Comparison of ENCODE assay signal across 9 cellular contexts in the genomic region with DNA sequence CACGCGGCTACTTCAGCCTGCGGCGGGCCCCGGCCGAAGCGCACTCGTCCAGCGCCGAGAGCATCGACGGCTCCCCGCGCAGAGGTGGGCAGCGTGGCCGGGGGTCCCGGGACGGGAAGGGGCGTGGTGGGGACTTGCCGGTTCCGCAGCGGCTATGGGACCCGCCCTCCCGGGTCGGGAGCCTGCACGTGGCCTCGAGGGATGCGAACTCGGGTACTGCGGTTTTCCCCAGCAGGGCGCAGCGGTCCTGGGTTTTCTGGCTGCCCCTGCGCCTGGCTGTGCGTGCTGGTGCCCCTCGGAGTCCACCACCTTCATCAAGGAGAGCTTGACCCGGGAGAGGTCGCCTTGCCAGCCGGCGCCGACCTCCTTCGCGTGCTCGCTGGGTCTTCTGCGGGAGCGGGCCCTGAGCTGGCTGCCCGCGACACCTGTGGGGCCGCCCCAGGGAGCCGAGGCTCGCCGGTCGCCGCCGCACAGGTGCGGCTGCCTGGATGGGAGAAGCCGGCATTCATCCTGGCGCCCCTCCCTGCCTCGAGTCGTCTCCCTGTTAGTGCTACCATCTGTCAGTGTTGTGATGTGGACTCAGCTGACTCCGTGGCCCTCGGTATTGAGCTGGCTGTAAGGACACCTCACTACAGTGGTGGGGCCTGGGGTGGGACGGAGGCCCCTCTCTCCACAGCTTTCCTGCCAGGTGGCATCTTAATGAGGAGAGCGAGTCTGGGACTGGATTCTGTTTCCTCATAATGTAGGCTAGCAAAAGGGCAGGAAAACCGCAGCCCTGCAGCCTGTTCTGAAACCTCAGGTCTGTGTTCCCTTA.
DNase-seq lines count a peak whose midpoint lies in the region; ATAC-seq, FAIRE-seq and TF ChIP-seq lines count a peak whose summit lies in the region.
"Had no signal": no experiment of that assay in that cellular context is flagged by ENCODE, and none has a peak within 500 bp of the region (broad histone marks: within the 10 kb centered on the region; RNA-seq: fewer than 3 reads in every experiment).

No MANE protein-coding gene starts in this region.

- H2AFZ ChIP-seq in ACC112 (ENCODE audit: low read length, unreplicated experiment) = no peak overlapping the region

- H3K4me3 ChIP-seq in ACC112 (ENCODE audit: low read depth, low read length) (peak overlapping the region; percentile 73), HUES6 (ENCODE audit: low read depth, low read length) (peak overlapping the region; percentile 69), bronchial epithelial cell (ENCODE audit: low read depth, low read length) (peak overlapping the region; percentile 3), muscle layer of colon (ENCODE audit: low read depth in 1 of 2, low read length in 2 of 2) (peak overlapping the region; percentile 61 to 64)

- no peak for ATAC-seq in GM19351 (IDR thresholded peaks at IDR 0.05; ENCODE audit: unreplicated experiment)

- H3K4me1 ChIP-seq in ACC112 (ENCODE audit: control insufficient read depth, insufficient read depth, low read length, unreplicated experiment) (peaks cover 7% of the 10 kb centered on the region), HUES6 (ENCODE audit: control insufficient read depth, insufficient read depth, low read length) (peaks cover 40% of the 10 kb centered on the region), muscle layer of colon (ENCODE audit: insufficient read depth, low read length) (peaks cover 42% of the 10 kb centered on the region)

- TF ChIP-seq CTCF in bronchial epithelial cell (IDR thresholded peaks at IDR 0.05; ENCODE audit: insufficient read depth, low read length, severe bottlenecking) = no peak

- H3K79me2 ChIP-seq in ACC112 (ENCODE audit: control insufficient read depth, insufficient read depth, low read length, unreplicated experiment) = peaks cover 16% of the 10 kb centered on the region

- H3K27ac ChIP-seq in ACC112 (ENCODE audit: low read depth, low read length) (no peak overlapping the region), HUES6 (ENCODE audit: low read depth, low read length) (no peak overlapping the region), muscle layer of colon (ENCODE audit: low read depth, low read length) (peak overlapping the region; percentile 44)
- H3K27ac ChIP-seq: HL-60 had no signal

- H3K9ac ChIP-seq in HUES6 (ENCODE audit: low read length) (no peak overlapping the region), muscle layer of colon (ENCODE audit: low read length) (peak overlapping the region; percentile 30)

- FAIRE-seq in bronchial epithelial cell (lab: Jason Lieb, UNC) = no peak

- DNase-seq in bronchial epithelial cell (ENCODE audit: low read depth) (no peak), NCI-H774 (lab: John Stamatoyannopoulos, UW) (no peak), kidney glomerular epithelial cell (lab: John Stamatoyannopoulos, UW) (no peak), mucosa of gallbladder (ENCODE audit: low spot score) (no peak)

- H3K36me3 ChIP-seq in ACC112 (ENCODE audit: insufficient read depth, low read length) (no peaks in the 10 kb centered on the region), HUES6 (ENCODE audit: control insufficient read depth, insufficient read depth, low read length) (no peaks in the 10 kb centered on the region), bronchial epithelial cell (ENCODE audit: control insufficient read depth, insufficient read depth, low read length) (no peaks in the 10 kb centered on the region), muscle layer of colon (ENCODE audit: insufficient read depth, low read length) (no peaks in the 10 kb centered on the region)

- H3K27me3 ChIP-seq in ACC112 (ENCODE audit: insufficient read depth, low read length) = no peaks in the 10 kb centered on the region
- H3K27me3 ChIP-seq in HUES6 (ENCODE audit: control insufficient read depth, insufficient read depth, low read length) = peaks cover 25% of the 10 kb centered on the region
- H3K27me3 ChIP-seq in bronchial epithelial cell (ENCODE audit: control insufficient read depth, insufficient read depth, low read length) = no peaks in the 10 kb centered on the region
- H3K27me3 ChIP-seq in muscle layer of colon (ENCODE audit: control insufficient read depth in 1 of 2, insufficient read depth in 2 of 2, low read length in 2 of 2) = no peaks in the 10 kb centered on the region

- no peaks in the 10 kb centered on the region for H3K9me3 ChIP-seq in HUES6 (ENCODE audit: control insufficient read depth, insufficient read depth, low read depth, low read length)
- no peaks in the 10 kb centered on the region for H3K9me3 ChIP-seq in muscle layer of colon (ENCODE audit: low read length)

Comparison
In these comparisons a context has a peak if more than half of its experiments do, and no peak if none do; other contexts are left out.
1. H3K4me3 ChIP-seq: peak in every context shown above with its lines; median percentile 73 in ACC112; 69 in HUES6; 62 in muscle layer of colon; 3 in bronchial epithelial cell.